1 cellular context compared by ENCODE assay signal in genomic region chr15:50681467-50681866, GRCh38.
TF ChIP-seq lines count a peak whose summit lies in the region.

No MANE protein-coding gene starts in this region.

TF ChIP-seq in K562, 482 proteins besides CTCF, POLR2A, EP300 and RAD21:
- no peak for TF ChIP-seq FOXJ2 (tag; IDR thresholded peaks at IDR 0.05)
- TF ChIP-seq HDAC6 (IDR thresholded peaks at IDR 0.05; ENCODE audit: low read depth, low read length), result no peak
- no peak for TF ChIP-seq ZBTB49 (CRISPR knock-in tag; IDR thresholded peaks at IDR 0.05; ENCODE audit: borderline replicate concordance)
- TF ChIP-seq CUX1 (CRISPR knock-in tag; IDR thresholded peaks at IDR 0.05), result no peak
- no peak for TF ChIP-seq PRDM10 (IDR thresholded peaks at IDR 0.05; ENCODE audit: partially characterized antibody)
- peak; percentile 66; the same call in 1 of the 2 replicates for TF ChIP-seq ZNF316 (IDR thresholded peaks at IDR 0.05)
